ENCODE assay signal across 15 cellular contexts in genomic region chr19:39336483-39336882, GRCh38. TPM values are rescaled to one million over a fixed set of nuclear protein-coding genes. Genes with fewer than 3 reads are reported as not detected.
DNase-seq lines count a peak whose midpoint lies in the region; ATAC-seq and TF ChIP-seq lines count a peak whose summit lies in the region.
"Had no signal": no experiment of that assay in that cellular context is flagged by ENCODE, and none has a peak within 500 bp of the region (broad histone marks: within the 10 kb centered on the region; RNA-seq: fewer than 3 reads in every experiment).

No MANE protein-coding gene starts in this region.

- no peak overlapping the region for H3K4me2 ChIP-seq in DND-41 (ENCODE audit: insufficient read depth, low read length)

- H3K9me3 Mint-ChIP-seq in T-helper 1 cell treated with Interleukin-12 subunit alpha and Interleukin-12 subunit beta and Interleukin-4 antibody, amounts not matched to agents 30 μg/mL and 1 μg/mL, for 36 hours = no peaks in the 10 kb centered on the region
- H3K9me3 Mint-ChIP-seq in activated naive CD8-positive, alpha-beta T cell (ENCODE audit: low read depth) = no peaks in the 10 kb centered on the region
- H3K9me3 Mint-ChIP-seq in natural killer cell treated with Interleukin-12 subunit alpha and Interleukin-12 subunit beta and Interleukin-15 and Interleukin-18, amount 100 ng/mL, for 72 hours = no peaks in the 10 kb centered on the region

- ATAC-seq in DND-41 (ENCODE audit: insufficient read depth, low read depth) (no peak), GM18517 (IDR thresholded peaks at IDR 0.05; ENCODE audit: unreplicated experiment) (no peak)
- no peak for ATAC-seq in natural killer cell treated with Interleukin-12 subunit alpha and Interleukin-12 subunit beta and Interleukin-15 and Interleukin-18, amount 100 ng/mL, for 72 hours

- peak overlapping the region; percentile 97 for H3K27ac Mint-ChIP-seq in T-helper 1 cell treated with Interleukin-12 subunit alpha and Interleukin-12 subunit beta and Interleukin-4 antibody, amounts not matched to agents 30 μg/mL and 1 μg/mL, for 36 hours
- H3K27ac Mint-ChIP-seq in activated naive CD8-positive, alpha-beta T cell = peak overlapping the region; percentile 99
- H3K27ac Mint-ChIP-seq in natural killer cell treated with Interleukin-12 subunit alpha and Interleukin-12 subunit beta and Interleukin-15 and Interleukin-18, amount 100 ng/mL, for 72 hours = peak overlapping the region; percentile 99

- peak overlapping the region; percentile 95 for H3K9ac ChIP-seq in DND-41 (ENCODE audit: low read depth, low read length)

- H3K27ac ChIP-seq in DND-41 (ENCODE audit: low read length) = peak overlapping the region; percentile 99
- H3K27ac ChIP-seq: 22Rv1 had no signal

- peak overlapping the region; percentile 99 for H3K4me3 Mint-ChIP-seq in T-helper 1 cell treated with Interleukin-12 subunit alpha and Interleukin-12 subunit beta and Interleukin-4 antibody, amounts not matched to agents 30 μg/mL and 1 μg/mL, for 36 hours
- H3K4me3 Mint-ChIP-seq in activated naive CD8-positive, alpha-beta T cell = peak overlapping the region; percentile 99
- H3K4me3 Mint-ChIP-seq in natural killer cell treated with Interleukin-12 subunit alpha and Interleukin-12 subunit beta and Interleukin-15 and Interleukin-18, amount 100 ng/mL, for 72 hours = peak overlapping the region; percentile 99

- H3K9me3 ChIP-seq in DND-41 (ENCODE audit: insufficient read depth, low read length, severe bottlenecking) = no peaks in the 10 kb centered on the region
- H3K9me3 ChIP-seq: sigmoid colon had no signal

- H4K20me1 ChIP-seq in DND-41 (ENCODE audit: insufficient read depth, low read length) = peaks cover 6% of the 10 kb centered on the region; the same call in 1 of the 2 replicates

- no peaks in the 10 kb centered on the region for H3K27me3 Mint-ChIP-seq in T-helper 1 cell treated with Interleukin-12 subunit alpha and Interleukin-12 subunit beta and Interleukin-4 antibody, amounts not matched to agents 30 μg/mL and 1 μg/mL, for 36 hours (ENCODE audit: low read depth)
- no peaks in the 10 kb centered on the region for H3K27me3 Mint-ChIP-seq in activated naive CD8-positive, alpha-beta T cell
- H3K27me3 Mint-ChIP-seq in natural killer cell treated with Interleukin-12 subunit alpha and Interleukin-12 subunit beta and Interleukin-15 and Interleukin-18, amount 100 ng/mL, for 72 hours = no peaks in the 10 kb centered on the region

- no peak for TF ChIP-seq CTCF in DND-41 (IDR thresholded peaks at IDR 0.05; ENCODE audit: borderline replicate concordance, extremely low read depth, low read length, poor library complexity, severe bottlenecking)

- peaks cover 58% of the 10 kb centered on the region for H3K79me2 ChIP-seq in DND-41 (ENCODE audit: insufficient read depth, low read length)

- H3K4me3 ChIP-seq in DND-41 (ENCODE audit: low read depth in 1 of 2, low read length in 2 of 2) = peak overlapping the region in 1 of 2 experiments; percentile 66; a peak in 2 of 4 replicates

- no peak overlapping the region for H2AFZ ChIP-seq in DND-41 (ENCODE audit: low read depth, low read length)

- peaks cover 46% of the 10 kb centered on the region for H3K4me1 Mint-ChIP-seq in T-helper 1 cell treated with Interleukin-12 subunit alpha and Interleukin-12 subunit beta and Interleukin-4 antibody, amounts not matched to agents 30 μg/mL and 1 μg/mL, for 36 hours (ENCODE audit: low read depth)
- H3K4me1 Mint-ChIP-seq in activated naive CD8-positive, alpha-beta T cell (ENCODE audit: low read depth) = peaks cover 68% of the 10 kb centered on the region
- peaks cover 52 to 53% of the 10 kb centered on the region in 2 donors for H3K4me1 Mint-ChIP-seq in natural killer cell treated with Interleukin-12 subunit alpha and Interleukin-12 subunit beta and Interleukin-15 and Interleukin-18, amount 100 ng/mL, for 72 hours (ENCODE audit: low read depth in 2 of 2)

- DNase-seq in T-helper 1 cell = no peak
- DNase-seq in DND-41 = no peak
- DNase-seq in natural killer cell treated with Interleukin-12 subunit alpha and Interleukin-12 subunit beta and Interleukin-15 and Interleukin-18, amount 100 ng/mL, for 72 hours (ENCODE audit: low spot score) = no peak
- no peak for DNase-seq in cerebellum (ENCODE audit: low spot score)
- DNase-seq in COR-L47 (lab: John Stamatoyannopoulos, UW) = no peak
- DNase-seq: cerebellar nuclear complex, IMR-90, NCI-H1105 treated with DMSO at 0.1 percent for 48 hours had no signal

- H3K36me3 Mint-ChIP-seq in T-helper 1 cell treated with Interleukin-12 subunit alpha and Interleukin-12 subunit beta and Interleukin-4 antibody, amounts not matched to agents 30 μg/mL and 1 μg/mL, for 36 hours (ENCODE audit: low read depth) = peaks cover 17% of the 10 kb centered on the region
- H3K36me3 Mint-ChIP-seq in activated naive CD8-positive, alpha-beta T cell = peaks cover 2% of the 10 kb centered on the region
- no peaks in the 10 kb centered on the region for H3K36me3 Mint-ChIP-seq in natural killer cell treated with Interleukin-12 subunit alpha and Interleukin-12 subunit beta and Interleukin-15 and Interleukin-18, amount 100 ng/mL, for 72 hours

- H3K27me3 ChIP-seq in DND-41 (ENCODE audit: insufficient read depth, low read length, poor library complexity) = no peaks in the 10 kb centered on the region
- H3K27me3 ChIP-seq: sigmoid colon had no signal

- peaks cover 24% of the 10 kb centered on the region for H3K36me3 ChIP-seq in DND-41 (ENCODE audit: insufficient read depth, low read length)
- H3K36me3 ChIP-seq: sigmoid colon had no signal

- peaks cover 50% of the 10 kb centered on the region for H3K4me1 ChIP-seq in DND-41 (ENCODE audit: insufficient read depth, low read length)

RNA-seq across cellular contexts. Expression of gene GMFG, which starts 0.6 kb away (rescaled TPM):
- 100 to 1,000 TPM; 185 to 242 TPM for total RNA-seq in natural killer cell treated with Interleukin-12 subunit alpha and Interleukin-12 subunit beta and Interleukin-15 and Interleukin-18, amount 100 ng/mL, for 72 hours
- 2.8 TPM for total RNA-seq in cerebellum
- total RNA-seq: H1, IMR-90 had no signal

RNA-seq across cellular contexts. Expression of gene SAMD4B, which starts 5.7 kb away (rescaled TPM):
- 10 to 100 TPM; 81.4 to 95.5 TPM for total RNA-seq in natural killer cell treated with Interleukin-12 subunit alpha and Interleukin-12 subunit beta and Interleukin-15 and Interleukin-18, amount 100 ng/mL, for 72 hours
- total RNA-seq in cerebellum = 45.1 TPM

RNA-seq across cellular contexts. Expression of gene LRFN1, which starts 15.8 kb away (rescaled TPM):
- 1 to 10 TPM; 2.3 to 4.9 TPM for total RNA-seq in natural killer cell treated with Interleukin-12 subunit alpha and Interleukin-12 subunit beta and Interleukin-15 and Interleukin-18, amount 100 ng/mL, for 72 hours
- total RNA-seq in cerebellum = 5.5 TPM

RNA-seq across cellular contexts. Expression of gene IFNL1, which starts 40.3 kb away (rescaled TPM):
- total RNA-seq in natural killer cell treated with Interleukin-12 subunit alpha and Interleukin-12 subunit beta and Interleukin-15 and Interleukin-18, amount 100 ng/mL, for 72 hours = under 1 TPM in 1 of 2 donors, not detected in 1; 0.36 TPM
- not detected for total RNA-seq in cerebellum
- total RNA-seq: H1, IMR-90, left colon, sigmoid colon had no signal

RNA-seq across cellular contexts. Expression of gene PAF1, which starts 54.4 kb away (rescaled TPM):
- total RNA-seq in natural killer cell treated with Interleukin-12 subunit alpha and Interleukin-12 subunit beta and Interleukin-15 and Interleukin-18, amount 100 ng/mL, for 72 hours = 10 to 100 TPM; 38.1 to 39.2 TPM
- 18.6 TPM for total RNA-seq in cerebellum

Comparison
In these comparisons a context has a peak if more than half of its experiments do, and no peak if none do; other contexts are left out.
1. RNA of gene GMFG, which starts 0.6 kb away (total RNA-seq): 185 to 242 TPM in natural killer cell treated with Interleukin-12 subunit alpha and Interleukin-12 subunit beta and Interleukin-15 and Interleukin-18, amount 100 ng/mL, for 72 hours; 2.8 TPM in cerebellum (single experiment); every median in the first group is over 10 times any median in the second.
2. Peak in every context shown above with its lines, with median percentiles within 50 percentile points of each other: H3K27ac Mint-ChIP-seq and H3K4me3 Mint-ChIP-seq.